1 cellular context compared by ENCODE assay signal in the genomic region with DNA sequence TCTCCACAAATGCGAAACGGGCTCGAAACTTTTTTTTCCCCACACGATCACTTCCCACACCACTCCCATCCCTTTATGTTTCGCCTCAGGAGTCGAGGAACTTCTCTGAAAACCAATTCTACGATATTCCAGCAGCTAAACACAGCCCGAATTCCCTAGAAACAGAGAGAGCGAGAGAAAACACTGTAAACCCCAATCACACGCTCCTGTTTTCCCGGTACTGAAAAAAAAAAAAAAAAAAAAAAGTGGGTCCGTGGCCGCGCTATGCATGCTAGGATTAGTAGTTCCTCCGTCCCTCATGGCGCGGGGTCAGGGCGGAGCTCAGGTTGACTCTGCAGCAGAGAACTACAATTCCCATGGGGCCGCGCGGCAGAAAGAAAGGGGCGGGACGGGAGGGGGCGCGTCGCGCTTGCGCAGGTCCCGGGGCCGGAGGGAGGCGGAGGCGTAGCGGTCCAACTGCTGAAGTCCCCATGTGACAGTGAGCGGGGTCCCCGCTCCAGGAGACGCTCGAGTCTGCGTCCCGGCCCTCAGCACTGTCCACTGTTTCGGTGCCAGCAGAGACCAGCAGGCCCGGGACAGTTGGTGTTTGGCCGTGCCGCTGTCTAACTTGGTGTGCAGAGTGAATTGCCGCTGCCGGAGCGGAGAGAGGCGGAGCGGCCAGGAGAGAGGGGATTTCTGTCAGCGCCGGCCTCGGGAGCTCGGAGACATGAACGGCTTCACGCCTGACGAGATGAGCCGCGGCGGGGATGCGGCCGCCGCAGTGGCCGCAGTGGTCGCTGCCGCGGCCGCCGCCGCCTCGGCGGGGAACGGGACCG.
TF ChIP-seq lines count a peak whose summit lies in the region.

A gene with protein sequence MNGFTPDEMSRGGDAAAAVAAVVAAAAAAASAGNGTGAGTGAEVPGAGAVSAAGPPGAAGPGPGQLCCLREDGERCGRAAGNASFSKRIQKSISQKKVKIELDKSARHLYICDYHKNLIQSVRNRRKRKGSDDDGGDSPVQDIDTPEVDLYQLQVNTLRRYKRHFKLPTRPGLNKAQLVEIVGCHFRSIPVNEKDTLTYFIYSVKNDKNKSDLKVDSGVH (plus strand): TSS at position 478 of the 815 bp plus-strand sequence. CDS start 229 bp downstream, at position 707.

TF ChIP-seq in GM12878, 131 proteins besides CTCF, POLR2A, EP300 and RAD21 (continued from another document):
- TF ChIP-seq REST (IDR thresholded peaks at IDR 0.05; ENCODE audit: low read depth, low read length), result peak; percentile 75
- peak; percentile 62 for TF ChIP-seq CREB1 (IDR thresholded peaks at IDR 0.05; ENCODE audit: low read depth)
- TF ChIP-seq GATAD2B (conservative IDR thresholded peaks at IDR 0.05; ENCODE audit: low read depth), result peak; percentile 64
- TF ChIP-seq CHD4 (IDR thresholded peaks at IDR 0.05), result no peak
- TF ChIP-seq, protein P1, sequence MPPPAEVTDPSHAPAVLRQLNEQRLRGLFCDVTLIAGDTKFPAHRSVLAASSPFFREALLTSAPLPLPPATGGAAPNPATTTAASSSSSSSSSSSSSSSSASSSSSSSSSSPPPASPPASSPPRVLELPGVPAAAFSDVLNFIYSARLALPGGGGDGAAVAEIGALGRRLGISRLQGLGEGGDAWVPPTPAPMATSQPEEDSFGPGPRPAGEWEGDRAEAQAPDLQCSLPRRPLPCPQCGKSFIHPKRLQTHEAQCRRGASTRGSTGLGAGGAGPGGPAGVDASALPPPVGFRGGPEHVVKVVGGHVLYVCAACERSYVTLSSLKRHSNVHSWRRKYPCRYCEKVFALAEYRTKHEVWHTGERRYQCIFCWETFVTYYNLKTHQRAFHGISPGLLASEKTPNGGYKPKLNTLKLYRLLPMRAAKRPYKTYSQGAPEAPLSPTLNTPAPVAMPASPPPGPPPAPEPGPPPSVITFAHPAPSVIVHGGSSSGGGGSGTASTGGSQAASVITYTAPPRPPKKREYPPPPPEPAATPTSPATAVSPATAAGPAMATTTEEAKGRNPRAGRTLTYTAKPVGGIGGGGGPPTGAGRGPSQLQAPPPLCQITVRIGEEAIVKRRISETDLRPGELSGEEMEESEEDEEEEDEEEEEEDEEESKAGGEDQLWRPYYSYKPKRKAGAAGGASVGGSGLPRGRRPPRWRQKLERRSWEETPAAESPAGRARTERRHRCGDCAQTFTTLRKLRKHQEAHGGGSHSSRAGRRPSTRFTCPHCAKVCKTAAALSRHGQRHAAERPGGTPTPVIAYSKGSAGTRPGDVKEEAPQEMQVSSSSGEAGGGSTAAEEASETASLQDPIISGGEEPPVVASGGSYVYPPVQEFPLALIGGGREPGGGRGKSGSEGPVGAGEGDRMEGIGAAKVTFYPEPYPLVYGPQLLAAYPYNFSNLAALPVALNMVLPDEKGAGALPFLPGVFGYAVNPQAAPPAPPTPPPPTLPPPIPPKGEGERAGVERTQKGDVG (CRISPR knock-in tag; IDR thresholded peaks at IDR 0.05), result no peak
- no peak for TF ChIP-seq ZZZ3 (IDR thresholded peaks at IDR 0.05; ENCODE audit: control insufficient read depth, insufficient read length, low read depth)
- no peak for TF ChIP-seq BRCA1 (IDR thresholded peaks at IDR 0.05; ENCODE audit: low read depth, low read length)
- TF ChIP-seq GABPA (IDR thresholded peaks at IDR 0.05; ENCODE audit: low read depth), result no peak
- peak; percentile 26; the same call in 1 of the 2 replicates for TF ChIP-seq ATF7 (IDR thresholded peaks at IDR 0.05; ENCODE audit: low read depth)
- TF ChIP-seq NRF1 (conservative IDR thresholded peaks at IDR 0.05; ENCODE audit: low read depth, low read length), result peak; percentile 84
- peak; percentile 100 for TF ChIP-seq ZNF384 (IDR thresholded peaks at IDR 0.05; ENCODE audit: borderline replicate concordance, low read depth, low read length)
- no peak for TF ChIP-seq CEBPB (IDR thresholded peaks at IDR 0.05; ENCODE audit: borderline replicate concordance in 1 of 2, low read depth in 2 of 2, low read length in 2 of 2)
- TF ChIP-seq SP1 (IDR thresholded peaks at IDR 0.05; ENCODE audit: low read depth, low read length), result no peak
- no peak for TF ChIP-seq NFXL1 (IDR thresholded peaks at IDR 0.05; ENCODE audit: borderline replicate concordance)
- peak; percentile 37; the same call in 1 of the 2 replicates for TF ChIP-seq TARDBP (IDR thresholded peaks at IDR 0.05; ENCODE audit: borderline replicate concordance)
- peak; percentile 94 for TF ChIP-seq YY1 (IDR thresholded peaks at IDR 0.05; ENCODE audit: low read depth, low read length)
- TF ChIP-seq IRF4 (IDR thresholded peaks at IDR 0.05; ENCODE audit: low read depth, low read length), result no peak
- no peak for TF ChIP-seq KLF5 (IDR thresholded peaks at IDR 0.05; ENCODE audit: partially characterized antibody)
- TF ChIP-seq SMAD1 (IDR thresholded peaks at IDR 0.05; ENCODE audit: low read depth, partially characterized antibody), result no peak
- TF ChIP-seq, protein P2, sequence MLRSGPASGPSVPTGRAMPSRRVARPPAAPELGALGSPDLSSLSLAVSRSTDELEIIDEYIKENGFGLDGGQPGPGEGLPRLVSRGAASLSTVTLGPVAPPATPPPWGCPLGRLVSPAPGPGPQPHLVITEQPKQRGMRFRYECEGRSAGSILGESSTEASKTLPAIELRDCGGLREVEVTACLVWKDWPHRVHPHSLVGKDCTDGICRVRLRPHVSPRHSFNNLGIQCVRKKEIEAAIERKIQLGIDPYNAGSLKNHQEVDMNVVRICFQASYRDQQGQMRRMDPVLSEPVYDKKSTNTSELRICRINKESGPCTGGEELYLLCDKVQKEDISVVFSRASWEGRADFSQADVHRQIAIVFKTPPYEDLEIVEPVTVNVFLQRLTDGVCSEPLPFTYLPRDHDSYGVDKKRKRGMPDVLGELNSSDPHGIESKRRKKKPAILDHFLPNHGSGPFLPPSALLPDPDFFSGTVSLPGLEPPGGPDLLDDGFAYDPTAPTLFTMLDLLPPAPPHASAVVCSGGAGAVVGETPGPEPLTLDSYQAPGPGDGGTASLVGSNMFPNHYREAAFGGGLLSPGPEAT (IDR thresholded peaks at IDR 0.05; ENCODE audit: low read depth), result peak; percentile 52; the same call in 1 of the 2 replicates
- TF ChIP-seq HDGF (IDR thresholded peaks at IDR 0.05), result 0 out of 2 replicates have a peak, but pooled peaks have one; percentile 25
- peak; percentile 88; the same call in 1 of the 2 replicates for TF ChIP-seq SIN3A (IDR thresholded peaks at IDR 0.05; ENCODE audit: low read depth, low read length)
- TF ChIP-seq, protein P3, sequence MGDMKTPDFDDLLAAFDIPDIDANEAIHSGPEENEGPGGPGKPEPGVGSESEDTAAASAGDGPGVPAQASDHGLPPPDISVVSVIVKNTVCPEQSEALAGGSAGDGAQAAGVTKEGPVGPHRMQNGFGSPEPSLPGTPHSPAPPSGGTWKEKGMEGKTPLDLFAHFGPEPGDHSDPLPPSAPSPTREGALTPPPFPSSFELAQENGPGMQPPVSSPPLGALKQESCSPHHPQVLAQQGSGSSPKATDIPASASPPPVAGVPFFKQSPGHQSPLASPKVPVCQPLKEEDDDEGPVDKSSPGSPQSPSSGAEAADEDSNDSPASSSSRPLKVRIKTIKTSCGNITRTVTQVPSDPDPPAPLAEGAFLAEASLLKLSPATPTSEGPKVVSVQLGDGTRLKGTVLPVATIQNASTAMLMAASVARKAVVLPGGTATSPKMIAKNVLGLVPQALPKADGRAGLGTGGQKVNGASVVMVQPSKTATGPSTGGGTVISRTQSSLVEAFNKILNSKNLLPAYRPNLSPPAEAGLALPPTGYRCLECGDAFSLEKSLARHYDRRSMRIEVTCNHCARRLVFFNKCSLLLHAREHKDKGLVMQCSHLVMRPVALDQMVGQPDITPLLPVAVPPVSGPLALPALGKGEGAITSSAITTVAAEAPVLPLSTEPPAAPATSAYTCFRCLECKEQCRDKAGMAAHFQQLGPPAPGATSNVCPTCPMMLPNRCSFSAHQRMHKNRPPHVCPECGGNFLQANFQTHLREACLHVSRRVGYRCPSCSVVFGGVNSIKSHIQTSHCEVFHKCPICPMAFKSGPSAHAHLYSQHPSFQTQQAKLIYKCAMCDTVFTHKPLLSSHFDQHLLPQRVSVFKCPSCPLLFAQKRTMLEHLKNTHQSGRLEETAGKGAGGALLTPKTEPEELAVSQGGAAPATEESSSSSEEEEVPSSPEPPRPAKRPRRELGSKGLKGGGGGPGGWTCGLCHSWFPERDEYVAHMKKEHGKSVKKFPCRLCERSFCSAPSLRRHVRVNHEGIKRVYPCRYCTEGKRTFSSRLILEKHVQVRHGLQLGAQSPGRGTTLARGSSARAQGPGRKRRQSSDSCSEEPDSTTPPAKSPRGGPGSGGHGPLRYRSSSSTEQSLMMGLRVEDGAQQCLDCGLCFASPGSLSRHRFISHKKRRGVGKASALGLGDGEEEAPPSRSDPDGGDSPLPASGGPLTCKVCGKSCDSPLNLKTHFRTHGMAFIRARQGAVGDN (IDR thresholded peaks at IDR 0.05), result no peak
- peak; percentile 11; the same call in 1 of the 2 replicates for TF ChIP-seq MYB (IDR thresholded peaks at IDR 0.05; ENCODE audit: borderline replicate concordance, low read depth, low read length)
- TF ChIP-seq EGR1 (IDR thresholded peaks at IDR 0.05; ENCODE audit: borderline replicate concordance in 1 of 2, low read depth in 2 of 2, low read length in 2 of 2), result peak in 1 of 2 experiments; percentile 93; a peak in 2 of 3 replicates
- TF ChIP-seq POLR2AphosphoS2 (IDR thresholded peaks at IDR 0.05; ENCODE audit: low read depth, low read length), result peak; percentile 68
- no peak for TF ChIP-seq CBX5 (IDR thresholded peaks at IDR 0.05; ENCODE audit: low read depth)
- TF ChIP-seq BCL11A (IDR thresholded peaks at IDR 0.05; ENCODE audit: low read depth, low read length), result no peak
- 0 out of 2 replicates have a peak, but pooled peaks have one; percentile 28 for TF ChIP-seq TCF3 (IDR thresholded peaks at IDR 0.05; ENCODE audit: borderline replicate concordance, insufficient read depth, low read depth, low read length)
- TF ChIP-seq NR2F1 (conservative IDR thresholded peaks at IDR 0.05), result no peak
TF ChIP-seq in GM12878: peak in this region for 51.
